8 cellular contexts compared by ENCODE assay signal in the genomic region with DNA sequence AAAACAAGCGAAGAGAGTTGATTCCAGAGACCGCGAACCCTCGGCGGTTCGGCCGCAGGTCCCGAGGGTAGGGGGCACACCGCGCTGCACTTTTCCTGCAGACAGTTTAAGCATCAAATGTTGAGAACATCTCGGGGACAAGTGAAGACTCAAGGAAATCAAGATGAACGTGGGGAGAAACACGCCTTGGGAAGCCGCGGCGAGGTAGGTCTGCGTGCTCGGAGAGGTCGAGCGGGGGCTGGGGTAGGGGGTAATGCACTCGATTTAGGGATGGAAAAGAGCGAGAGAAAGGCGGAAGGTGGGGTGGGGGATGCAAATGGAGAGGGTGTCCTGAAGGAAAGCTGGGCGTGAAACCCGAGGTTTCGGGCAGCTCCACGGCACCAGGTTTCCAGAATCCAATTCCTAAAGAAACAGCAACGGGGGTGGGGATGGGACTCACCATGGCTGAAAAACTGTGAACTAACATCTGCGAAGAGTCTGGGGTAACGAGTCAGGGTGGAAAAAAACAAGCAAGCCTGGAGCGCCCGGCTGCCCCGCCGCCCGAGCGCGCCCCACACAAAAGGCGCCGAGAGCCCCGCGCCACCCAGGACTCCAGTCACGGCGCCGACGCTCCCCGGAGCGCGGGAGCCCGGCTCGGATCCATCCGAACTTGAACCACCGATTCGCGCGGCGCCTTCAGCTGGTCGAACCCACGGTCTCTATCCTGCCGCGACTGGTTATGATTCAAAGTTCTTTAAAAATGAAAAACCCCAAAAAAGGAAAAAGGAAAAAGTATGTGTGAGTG. TPM values are rescaled to one million over a fixed set of nuclear protein-coding genes. Genes with fewer than 3 reads are reported as not detected.
A peak's percentile ranks its signal among the peaks of the same experiment; 100 is the strongest.
DNase-seq lines count a peak whose midpoint lies in the region; ATAC-seq and TF ChIP-seq lines count a peak whose summit lies in the region.

No MANE protein-coding gene starts in this region.

- 4 to 10% methylated on average over 60 of the region's 60 CpGs for WGBS in sigmoid colon, 2 donors

- peak overlapping the region; percentile 89 for H3K4me3 ChIP-seq in SK-N-MC
- peak overlapping the region; percentile 48 to 70 (median 64) for H3K4me3 ChIP-seq in sigmoid colon

- peak overlapping the region; percentile 93 for H3K9ac ChIP-seq in SK-N-MC (ENCODE audit: insufficient read length)

- peaks cover 75 to 99% (median 87%) of the 10 kb centered on the region in 3 donors for H3K27me3 ChIP-seq in sigmoid colon

- H3K36me3 ChIP-seq in SK-N-MC (ENCODE audit: insufficient read depth, low read length) = peaks cover 35% of the 10 kb centered on the region
- no peaks in the 10 kb centered on the region for H3K36me3 ChIP-seq in sigmoid colon

- intact Hi-C loops in sigmoid colon (cut with DNase I) = no loop called here

- H3K9me3 ChIP-seq in SK-N-MC (ENCODE audit: low read depth, low read length) (no peaks in the 10 kb centered on the region), sigmoid colon (no peaks in the 10 kb centered on the region)

- ATAC-seq in HG03469 (IDR thresholded peaks at IDR 0.05; ENCODE audit: unreplicated experiment) = no peak

- peaks cover 0 to 47% (median 42%) of the 10 kb centered on the region in 4 donors for H3K4me1 ChIP-seq in sigmoid colon

- no peak for TF ChIP-seq CTCF in sigmoid colon (IDR thresholded peaks at IDR 0.05)

- TF ChIP-seq EP300 in sigmoid colon (IDR thresholded peaks at IDR 0.05) = no peak

- H3K27ac ChIP-seq in SK-N-MC (peak overlapping the region; percentile 96), sigmoid colon (peak overlapping the region; percentile 50 to 72 (median 62))

- TF ChIP-seq POLR2A in sigmoid colon (IDR thresholded peaks at IDR 0.05) = no peak

- DNase-seq in DMS 273 (lab: John Stamatoyannopoulos, UW; ENCODE audit: unreplicated experiment) (peak; percentile 55), DMS 273 treated with DMSO at 0.1 percent for 48 hours (lab: John Stamatoyannopoulos, UW) (no peak), SK-N-MC (ENCODE audit: low read depth, low spot score) (no peak), glomerular visceral epithelial cell (ENCODE audit: extremely low spot score) (peak; percentile 33), sigmoid colon (no peak), HuH-7 (ENCODE audit: low spot score) (no peak), GF-D8 (lab: John Stamatoyannopoulos, UW) (no peak)

RNA-seq across cellular contexts. Expression of a gene that starts 3.6 kb away (rescaled TPM):
- total RNA-seq in sigmoid colon = under 1 TPM; 0.16 to 0.36 (median 0.27) TPM
- under 1 TPM in 1 of 3 donors, not detected in 2; 0.13 TPM for polyA plus RNA-seq in sigmoid colon

Comparison
In these comparisons a context has a peak if more than half of its experiments do, and no peak if none do; other contexts are left out.
1. DNase-seq: peak in DMS 273 (single experiment) and glomerular visceral epithelial cell (single experiment); none in DMS 273 treated with DMSO at 0.1 percent for 48 hours (single experiment), SK-N-MC (single experiment), sigmoid colon (single experiment), HuH-7 (single experiment) and GF-D8 (single experiment).